Comparison of ENCODE assay signal across 25 cellular contexts in the genomic region with DNA sequence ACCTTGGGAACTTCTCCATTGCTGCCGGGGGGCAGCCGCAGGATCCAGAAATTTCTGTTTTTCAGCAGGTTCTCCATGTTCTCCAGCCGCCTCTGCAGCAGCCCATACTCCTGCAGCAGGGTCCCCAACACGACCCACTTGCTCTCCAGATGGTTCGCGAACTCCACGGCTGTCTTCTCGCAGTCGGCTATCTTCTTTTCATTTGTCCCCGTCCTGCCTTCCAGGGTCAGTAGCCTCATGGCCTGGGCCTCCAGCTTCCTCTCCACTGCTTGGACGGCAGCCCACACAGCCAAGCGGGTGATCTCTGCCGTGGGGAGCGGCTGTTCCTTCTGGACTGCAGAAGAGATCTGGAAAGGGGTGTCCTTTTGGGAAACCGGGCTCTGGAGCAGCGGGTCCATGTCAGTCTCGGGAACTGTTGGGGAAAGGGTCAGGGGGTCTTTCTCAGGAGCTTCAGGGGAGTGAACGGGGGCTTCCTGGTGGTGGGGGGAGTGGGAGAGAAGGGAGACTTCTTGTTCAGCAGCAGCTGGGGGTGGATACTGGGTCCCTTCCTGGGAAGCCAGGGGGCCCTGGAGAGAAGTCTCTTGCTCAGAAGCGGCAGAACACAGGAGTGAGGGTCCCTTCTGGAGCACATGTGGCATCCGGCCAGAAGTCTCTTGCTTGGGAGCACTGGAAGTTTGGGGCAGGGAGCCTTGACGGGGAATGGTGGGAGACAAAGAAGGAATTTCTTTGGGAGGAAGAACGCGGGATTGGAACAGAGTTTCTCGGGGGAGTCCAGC.
"Had no signal": no experiment of that assay in that cellular context is flagged by ENCODE, and none has a peak within 500 bp of the region (broad histone marks: within the 10 kb centered on the region; RNA-seq: fewer than 3 reads in every experiment).

No MANE protein-coding gene starts in this region.

- ATAC-seq: activated naive CD4-positive, alpha-beta T cell treated with anti-CD3 and anti-CD28 coated beads, Interleukin-2, amount 50 U/mL, for 72 hours; left cardiac atrium; natural killer cell treated with Interleukin-12 subunit alpha and Interleukin-12 subunit beta and Interleukin-15 and Interleukin-18, amount 100 ng/mL, for 72 hours; sciatic nerve had no signal

- H3K4me3 Mint-ChIP-seq: natural killer cell treated with Interleukin-12 subunit alpha and Interleukin-12 subunit beta and Interleukin-15 and Interleukin-18, amount 100 ng/mL, for 72 hours; stimulated activated naive CD8-positive, alpha-beta T cell treated with anti-CD3 and anti-CD28 coated beads, Interleukin-15, Interleukin-2, amounts not matched to agents 100 ng/mL and 50 ng/mL, for 24 hours had no signal

- H3K4me1 ChIP-seq: breast epithelium had no signal

- H3K27me3 ChIP-seq: breast epithelium had no signal

- FAIRE-seq: endometrium, frontal cortex had no signal

- H3K27ac ChIP-seq: breast epithelium, epithelial cell of prostate, skin epidermis, thoracic aorta had no signal

- H3K9me3 Mint-ChIP-seq: activated naive CD4-positive, alpha-beta T cell treated with anti-CD3 and anti-CD28 coated beads, Interleukin-2, amount 50 U/mL, for 72 hours; natural killer cell treated with Interleukin-12 subunit alpha and Interleukin-12 subunit beta and Interleukin-15 and Interleukin-18, amount 100 ng/mL, for 72 hours; stimulated activated naive CD8-positive, alpha-beta T cell treated with anti-CD3 and anti-CD28 coated beads, Interleukin-15, Interleukin-2, amounts not matched to agents 100 ng/mL and 50 ng/mL, for 24 hours had no signal

- H3K36me3 Mint-ChIP-seq: natural killer cell treated with Interleukin-12 subunit alpha and Interleukin-12 subunit beta and Interleukin-15 and Interleukin-18, amount 100 ng/mL, for 72 hours had no signal

- H3K4me3 ChIP-seq: breast epithelium, skin epidermis, thoracic aorta had no signal

- H3K27ac Mint-ChIP-seq: natural killer cell treated with Interleukin-12 subunit alpha and Interleukin-12 subunit beta and Interleukin-15 and Interleukin-18, amount 100 ng/mL, for 72 hours; stimulated activated naive CD8-positive, alpha-beta T cell treated with anti-CD3 and anti-CD28 coated beads, Interleukin-15, Interleukin-2, amounts not matched to agents 100 ng/mL and 50 ng/mL, for 24 hours had no signal

- H3K36me3 ChIP-seq: breast epithelium had no signal

- H3K27me3 Mint-ChIP-seq: natural killer cell treated with Interleukin-12 subunit alpha and Interleukin-12 subunit beta and Interleukin-15 and Interleukin-18, amount 100 ng/mL, for 72 hours; stimulated activated naive CD8-positive, alpha-beta T cell treated with anti-CD3 and anti-CD28 coated beads, Interleukin-15, Interleukin-2, amounts not matched to agents 100 ng/mL and 50 ng/mL, for 24 hours had no signal

- H3K9me3 ChIP-seq: breast epithelium, thoracic aorta had no signal

- DNase-seq: activated CD4-positive, alpha-beta T cell treated with anti-CD3 and anti-CD28 coated beads for 4 hours; activated CD4-positive, alpha-beta T cell treated with anti-CD3 and anti-CD28 coated beads, Interleukin-2, amount 50 U/mL, for 48 hours; activated CD4-positive, CD25-positive, alpha-beta regulatory T cell; activated naive CD4-positive, alpha-beta T cell; central memory CD4-positive, alpha-beta T cell; dermis blood vessel endothelial cell; effector CD8-positive, alpha-beta T cell; glutamatergic neuron; islet precursor cell; left cardiac atrium; mesenchymal stem cell; stimulated activated CD4-positive, alpha-beta T cell treated with anti-CD3 and anti-CD28 coated beads, Interleukin-12 subunit alpha, Interleukin-12 subunit beta, amount 100 ng/mL, for 4 hours; stimulated activated CD4-positive, alpha-beta T cell treated with anti-CD3 and anti-CD28 coated beads, Interleukin-4, amount 100 ng/mL, for 1 hour; T-helper 1 cell; trophoblast cell had no signal
